Comparison of ENCODE assay signal across 23 cellular contexts in genomic region chr2:161391737-161392506, GRCh38.
"Had no signal": no experiment of that assay in that cellular context is flagged by ENCODE, and none has a peak within 500 bp of the region (broad histone marks: within the 10 kb centered on the region; RNA-seq: fewer than 3 reads in every experiment).

No MANE protein-coding gene starts in this region.

- H3K4me3 ChIP-seq: hepatocyte, right lobe of liver, thoracic aorta had no signal

- H3K27me3 ChIP-seq: hepatocyte, neutrophil, right lobe of liver had no signal

- FAIRE-seq: bronchial epithelial cell, endometrium, keratinocyte, urothelium cell line had no signal

- DNase-seq: activated CD4-positive, alpha-beta T cell treated with anti-CD3 and anti-CD28 coated beads for 4 hours; activated CD4-positive, alpha-beta T cell treated with anti-CD3 and anti-CD28 coated beads, Interleukin-2, amount 50 U/mL, for 4 hours; activated CD8-positive, alpha-beta memory T cell treated with anti-CD3 and anti-CD28 coated beads for 24 hours; activated effector memory CD4-positive, alpha-beta T cell treated with Interleukin-2 at 50 U/mL for 16 hours; activated naive CD4-positive, alpha-beta T cell treated with Interleukin-2 at 50 U/mL for 16 hours; anterior cingulate cortex; dermis blood vessel endothelial cell; effector CD4-positive, alpha-beta T cell; left colon; mammary epithelial cell; naive B cell; nephron progenitor cell; right lobe of liver; stimulated activated CD4-positive, alpha-beta T cell treated with anti-CD3 and anti-CD28 coated beads, Interleukin-2, amount 100 ng/mL, for 48 hours; trophoblast cell had no signal

- ATAC-seq: left colon; right lobe of liver; stimulated activated effector memory CD8-positive, alpha-beta T cell treated with anti-CD3 and anti-CD28 coated beads, Interleukin-12 subunit alpha, Interleukin-12 subunit beta, amount 100 ng/mL, for 72 hours had no signal
